Comparison of ENCODE assay signal across 8 cellular contexts in the genomic region with DNA sequence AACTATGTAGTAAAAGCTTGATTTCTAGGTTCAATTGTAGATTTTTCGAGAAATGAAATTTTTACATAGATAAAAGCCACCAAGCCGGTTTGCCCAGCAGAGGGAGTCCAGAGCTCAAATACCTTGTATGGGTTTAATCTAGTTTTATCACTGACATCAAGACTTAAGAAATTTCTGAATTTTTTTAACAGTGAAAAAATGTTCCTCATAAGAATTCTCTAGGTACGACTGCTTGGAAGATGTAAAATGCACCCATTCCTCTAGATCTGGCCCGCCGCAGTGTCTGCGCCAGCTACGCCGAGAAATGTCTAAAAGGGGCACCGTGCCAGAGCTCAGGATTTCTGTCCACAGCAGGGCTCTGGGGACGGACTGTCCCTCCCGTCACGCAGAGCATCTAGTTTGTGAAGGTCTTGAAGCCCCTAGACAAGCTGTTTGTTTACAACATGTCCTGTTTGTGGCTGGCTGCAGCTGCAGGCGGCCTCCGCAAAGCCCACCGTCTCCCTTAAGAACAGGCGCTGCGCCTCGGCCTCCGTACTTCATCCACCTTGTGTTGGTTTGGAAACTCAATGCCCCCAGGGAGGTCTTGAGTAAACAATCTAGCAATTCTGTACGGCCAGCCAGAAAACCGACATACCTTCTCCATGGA. TPM values are rescaled to one million over a fixed set of nuclear protein-coding genes. Genes with fewer than 3 reads are reported as not detected.
A peak's percentile ranks its signal among the peaks of the same experiment; 100 is the strongest.
DNase-seq lines count a peak whose midpoint lies in the region; TF ChIP-seq lines count a peak whose summit lies in the region.

No MANE protein-coding gene starts in this region.

- no peak for TF ChIP-seq EP300 in SK-N-SH (IDR thresholded peaks at IDR 0.05; ENCODE audit: borderline replicate concordance in 1 of 2, low read depth in 1 of 2, low read length in 1 of 2)

- H3K27me3 ChIP-seq in SK-N-SH (ENCODE audit: insufficient read depth) (no peaks in the 10 kb centered on the region), parathyroid adenoma (ENCODE audit: control insufficient read depth, insufficient read depth, low read length) (no peaks in the 10 kb centered on the region)

- H3K4me3 ChIP-seq in SK-N-SH (ENCODE audit: low read depth in 2 of 2, low read length in 1 of 2) (no peak overlapping the region), epithelial cell of esophagus (ENCODE audit: low read length) (no peak overlapping the region), parathyroid adenoma (ENCODE audit: low read depth, low read length) (no peak overlapping the region)

- H3K4me1 ChIP-seq in SK-N-SH (ENCODE audit: control insufficient read depth in 1 of 2, insufficient read depth in 2 of 2, low read depth in 1 of 2, low read length in 1 of 2) (peaks cover 0 to 3% of the 10 kb centered on the region in 2 experiments; a peak in 1 of 4 replicates), parathyroid adenoma (no peaks in the 10 kb centered on the region)

- WGBS in SK-N-SH (ENCODE audit: low lambda C conversion rate), result 81% methylated on average over 20 of the region's 21 CpGs

- no peaks in the 10 kb centered on the region for H3F3A ChIP-seq in SK-N-SH (replicated peaks; ENCODE audit: insufficient read depth)

- TF ChIP-seq CTCF in SK-N-SH (IDR thresholded peaks at IDR 0.05) (peak; percentile 94), epithelial cell of esophagus (IDR thresholded peaks at IDR 0.05; ENCODE audit: insufficient read depth, low read depth, low read length, missing control alignments) (peak; percentile 63), parathyroid adenoma (IDR thresholded peaks at IDR 0.05) (peak; percentile 79), GM13976 (IDR thresholded peaks at IDR 0.05; ENCODE audit: borderline replicate concordance, control extremely low read depth, extremely low read depth, insufficient read depth, missing control alignments) (no peak)

- H3K4me3 Mint-ChIP-seq in activated T-cell treated with anti-CD3 and anti-CD28 coated beads, Interleukin-2, amount 50 U/mL, for 24 hours, result no peak overlapping the region

- H3K9me2 ChIP-seq in SK-N-SH, result no peaks in the 10 kb centered on the region

- TF ChIP-seq RAD21 in SK-N-SH (IDR thresholded peaks at IDR 0.05; ENCODE audit: low read length), result peak; percentile 85

- H3K27me3 Mint-ChIP-seq in activated T-cell treated with anti-CD3 and anti-CD28 coated beads, Interleukin-2, amount 50 U/mL, for 24 hours, result no peaks in the 10 kb centered on the region

- POLR2A ChIA-PET in SK-N-SH (lab: Yijun Ruan, JAX), result interaction anchor here (0.5 kb wide), 1 partner anchor 340 kb away, joined by 4 read pairs; no protein-coding TSS in a partner anchor

- CTCF ChIA-PET in SK-N-SH (lab: Yijun Ruan, JAX), result interaction anchor here (0.6 to 2.9 kb wide), 54 partner anchors 9 to 286 kb away, joined by 3 to 53 read pairs (median 4); a partner anchor contains a TSS

- H3K27ac Mint-ChIP-seq in activated T-cell treated with anti-CD3 and anti-CD28 coated beads, Interleukin-2, amount 50 U/mL, for 24 hours, result no peak overlapping the region

- no peaks in the 10 kb centered on the region for H3K9me3 Mint-ChIP-seq in activated T-cell treated with anti-CD3 and anti-CD28 coated beads, Interleukin-2, amount 50 U/mL, for 24 hours

- no peak overlapping the region for H3K4me2 ChIP-seq in SK-N-SH
- no peak overlapping the region for H3K4me2 ChIP-seq in parathyroid adenoma (ENCODE audit: low read length)

- in situ Hi-C loops in GM13976 (cut with MboI; ENCODE audit: low sequenced_read_pairs, unreplicated experiment), result no loop called here

- H3K9me3 ChIP-seq in SK-N-SH (no peaks in the 10 kb centered on the region), parathyroid adenoma (ENCODE audit: control insufficient read depth, low read length) (no peaks in the 10 kb centered on the region)

- H3K9ac ChIP-seq in SK-N-SH (no peak overlapping the region), parathyroid adenoma (no peak overlapping the region)

- H3K36me3 ChIP-seq in SK-N-SH (replicated peaks in 1 of 2; ENCODE audit: control insufficient read depth in 1 of 2, insufficient read depth in 2 of 2, low read length in 1 of 2), result peaks cover 32 to 65% of the 10 kb centered on the region in 2 experiments
- H3K36me3 ChIP-seq in parathyroid adenoma (ENCODE audit: control insufficient read depth, insufficient read depth, low read length), result no peaks in the 10 kb centered on the region

- H3K79me2 ChIP-seq in SK-N-SH (ENCODE audit: insufficient read depth) (peaks cover 8% of the 10 kb centered on the region; the same call in 1 of the 2 replicates), parathyroid adenoma (peaks cover 21% of the 10 kb centered on the region)

- H3K36me3 Mint-ChIP-seq in activated T-cell treated with anti-CD3 and anti-CD28 coated beads, Interleukin-2, amount 50 U/mL, for 24 hours (ENCODE audit: low read depth), result peaks cover 77% of the 10 kb centered on the region

- H3K4me1 Mint-ChIP-seq in activated T-cell treated with anti-CD3 and anti-CD28 coated beads, Interleukin-2, amount 50 U/mL, for 24 hours (ENCODE audit: low read depth), result no peaks in the 10 kb centered on the region

- H3K27ac ChIP-seq in SK-N-SH (ENCODE audit: low read depth in 2 of 2, low read length in 1 of 2), result no peak overlapping the region; a peak in 1 of 4 replicates
- no peak overlapping the region for H3K27ac ChIP-seq in parathyroid adenoma

- DNase-seq in activated T-cell treated with anti-CD3 and anti-CD28 coated beads for 1 hour (ENCODE audit: low read depth) (peak; percentile 24), SK-N-SH (peak; percentile 73), epithelial cell of esophagus (ENCODE audit: low read depth) (peak; percentile 53), DMS153 treated with DMSO at 0.1 percent for 48 hours (lab: John Stamatoyannopoulos, UW; ENCODE audit: unreplicated experiment) (no peak), islet precursor cell (no peak), GM13976 (ENCODE audit: low spot score) (no peak)
- no peak for DNase-seq in activated T-cell treated with anti-CD3 and anti-CD28 coated beads, Interleukin-2, amount 50 U/mL, for 24 hours

- 0 out of 2 replicates have a peak, but pooled peaks cover 6% of the 10 kb centered on the region for H4K20me1 ChIP-seq in SK-N-SH (ENCODE audit: insufficient read depth)

- H2AFZ ChIP-seq in SK-N-SH (ENCODE audit: low read depth), result no peak overlapping the region
- H2AFZ ChIP-seq in parathyroid adenoma, result no peak overlapping the region

TF ChIP-seq in SK-N-SH, 30 proteins besides CTCF, POLR2A, EP300 and RAD21:
- TF ChIP-seq, protein P1, sequence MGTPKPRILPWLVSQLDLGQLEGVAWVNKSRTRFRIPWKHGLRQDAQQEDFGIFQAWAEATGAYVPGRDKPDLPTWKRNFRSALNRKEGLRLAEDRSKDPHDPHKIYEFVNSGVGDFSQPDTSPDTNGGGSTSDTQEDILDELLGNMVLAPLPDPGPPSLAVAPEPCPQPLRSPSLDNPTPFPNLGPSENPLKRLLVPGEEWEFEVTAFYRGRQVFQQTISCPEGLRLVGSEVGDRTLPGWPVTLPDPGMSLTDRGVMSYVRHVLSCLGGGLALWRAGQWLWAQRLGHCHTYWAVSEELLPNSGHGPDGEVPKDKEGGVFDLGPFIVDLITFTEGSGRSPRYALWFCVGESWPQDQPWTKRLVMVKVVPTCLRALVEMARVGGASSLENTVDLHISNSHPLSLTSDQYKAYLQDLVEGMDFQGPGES (IDR thresholded peaks at IDR 0.05; ENCODE audit: low read depth, low read length), result no peak
- TF ChIP-seq SMC3 (IDR thresholded peaks at IDR 0.05; ENCODE audit: low read depth, low read length), result peak; percentile 75

RNA-seq across cellular contexts. Expression of a gene that starts 24.8 kb away (rescaled TPM):
- 33.7 and 36.9 TPM in 2 replicates for polyA plus RNA-seq in SK-N-SH (2012; rRNA removed)
- polyA plus RNA-seq in SK-N-SH (2012; cell fraction: cytosol; rRNA removed), result 59.8 and 68.6 TPM in 2 replicates
- 15.8 and 26.7 TPM in 2 replicates for polyA plus RNA-seq in SK-N-SH (2012; cell fraction: nucleus; rRNA removed)

RNA-seq across cellular contexts. Expression of a gene that starts 33.4 kb away (rescaled TPM):
- polyA plus RNA-seq in SK-N-SH (2012; rRNA removed), result 14.2 and 15.3 TPM in 2 replicates
- 4.5 and 8.4 TPM in 2 replicates for polyA plus RNA-seq in SK-N-SH (2012; cell fraction: cytosol; rRNA removed)
- polyA plus RNA-seq in SK-N-SH (2012; cell fraction: nucleus; rRNA removed), result 45.0 and 46.1 TPM in 2 replicates

Comparison
In these comparisons a context has a peak if more than half of its experiments do, and no peak if none do; other contexts are left out.
1. DNase-seq: peak in activated T-cell treated with anti-CD3 and anti-CD28 coated beads for 1 hour (single experiment), SK-N-SH (single experiment) and epithelial cell of esophagus (single experiment); none in activated T-cell treated with anti-CD3 and anti-CD28 coated beads, Interleukin-2, amount 50 U/mL, for 24 hours (single experiment), DMS153 treated with DMSO at 0.1 percent for 48 hours (single experiment), islet precursor cell (single experiment) and GM13976 (single experiment).